Comparison of ENCODE assay signal across 2 cellular contexts in genomic region chr3:106265704-106266103, GRCh38.
TF ChIP-seq lines count a peak whose summit lies in the region.

No MANE protein-coding gene starts in this region.

TF ChIP-seq in SK-N-SH treated with all-trans-retinoic acid at 6 μM for 48 hours, 23 proteins besides CTCF, POLR2A, EP300 and RAD21 (continued from another document):
- TF ChIP-seq PATZ1 (CRISPR knock-in tag; IDR thresholded peaks at IDR 0.05; ENCODE audit: borderline replicate concordance) (no peak), OSR1 (CRISPR knock-in tag; IDR thresholded peaks at IDR 0.05) (no peak), ZNF8 (CRISPR knock-in tag; IDR thresholded peaks at IDR 0.05) (no peak), ZNF70 (CRISPR knock-in tag; IDR thresholded peaks at IDR 0.05) (no peak), POU6F1 (CRISPR knock-in tag; IDR thresholded peaks at IDR 0.05; ENCODE audit: borderline replicate concordance, low read depth) (no peak), RARB (CRISPR knock-in tag; IDR thresholded peaks at IDR 0.05) (no peak), TCF4 (CRISPR knock-in tag; IDR thresholded peaks at IDR 0.05; ENCODE audit: borderline replicate concordance) (no peak), SNAI2 (CRISPR knock-in tag; IDR thresholded peaks at IDR 0.05) (no peak), TOX (CRISPR knock-in tag; IDR thresholded peaks at IDR 0.05; ENCODE audit: borderline replicate concordance) (no peak), ZFP3 (CRISPR knock-in tag; IDR thresholded peaks at IDR 0.05) (no peak), ISL1 (CRISPR knock-in tag; IDR thresholded peaks at IDR 0.05) (no peak), CSDC2 (CRISPR knock-in tag; IDR thresholded peaks at IDR 0.05) (no peak)

TF ChIP-seq in GM23338, 12 proteins besides CTCF, POLR2A, EP300 and RAD21:
- TF ChIP-seq REST (IDR thresholded peaks at IDR 0.05; ENCODE audit: unreplicated experiment) (no peak), ZNF114 (CRISPR knock-in tag; IDR thresholded peaks at IDR 0.05) (no peak), POLR2AphosphoS5 (IDR thresholded peaks at IDR 0.05; ENCODE audit: low read depth) (no peak), CREB1 (CRISPR knock-in tag; IDR thresholded peaks at IDR 0.05; ENCODE audit: low read depth) (no peak), ZNF331 (CRISPR knock-in tag; IDR thresholded peaks at IDR 0.05; ENCODE audit: low read depth) (no peak), ZNF462 (CRISPR knock-in tag; IDR thresholded peaks at IDR 0.05) (no peak), JUNB (IDR thresholded peaks at IDR 0.05; ENCODE audit: unreplicated experiment) (no peak), NANOG (IDR thresholded peaks at IDR 0.05; ENCODE audit: borderline replicate concordance) (no peak), STAT1 (IDR thresholded peaks at IDR 0.05; ENCODE audit: unreplicated experiment) (no peak), EZH2phosphoT487 (IDR thresholded peaks at IDR 0.05; ENCODE audit: unreplicated experiment) (no peak), EZH2 (IDR thresholded peaks at IDR 0.05; ENCODE audit: low read depth, unreplicated experiment) (no peak), ETS1 (IDR thresholded peaks at IDR 0.05) (no peak)
TF ChIP-seq in GM23338: peak in this region for 0.
